8 cellular contexts compared by ENCODE assay signal in the genomic region with DNA sequence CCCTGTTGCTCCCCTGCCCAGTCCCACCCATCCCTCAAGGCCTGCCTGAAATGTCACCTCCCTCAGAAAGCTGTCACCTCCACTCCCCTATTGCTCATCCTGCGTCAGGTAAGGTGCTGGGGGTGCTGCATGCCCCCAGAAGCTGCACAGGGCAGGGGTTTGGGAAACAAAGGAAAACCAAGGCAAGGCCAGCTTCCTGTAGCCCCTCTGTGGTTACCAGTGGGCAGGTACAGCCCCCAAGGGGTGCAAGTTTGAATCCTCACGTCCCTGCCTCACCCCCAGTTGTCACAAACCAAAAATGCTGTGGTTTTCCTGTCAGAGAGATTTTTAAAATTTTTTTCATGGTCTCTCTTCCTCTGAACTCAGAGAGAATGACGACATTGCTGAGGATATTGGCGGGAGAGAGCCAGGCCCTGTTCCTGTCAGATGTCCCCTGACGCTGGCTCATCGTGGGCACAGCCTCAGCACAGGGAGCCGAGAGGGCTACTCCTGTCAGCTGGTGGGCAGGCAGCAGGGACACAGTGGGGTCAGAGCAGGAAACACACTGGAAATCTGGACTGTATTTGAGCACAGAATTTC. TPM values are rescaled to one million over a fixed set of nuclear protein-coding genes. Genes with fewer than 3 reads are reported as not detected.
DNase-seq lines count a peak whose midpoint lies in the region; ATAC-seq and TF ChIP-seq lines count a peak whose summit lies in the region.

No MANE protein-coding gene starts in this region.

- H3K27me3 Mint-ChIP-seq in central memory CD8-positive, alpha-beta T cell = no peaks in the 10 kb centered on the region

- no peaks in the 10 kb centered on the region for H3F3A ChIP-seq in GM23248 (ENCODE audit: insufficient read depth)

- H3K36me3 ChIP-seq in GM23248 (ENCODE audit: low read depth) = no peaks in the 10 kb centered on the region

- H3K4me1 Mint-ChIP-seq in central memory CD8-positive, alpha-beta T cell = peaks cover 75% of the 10 kb centered on the region

- peak overlapping the region; percentile 17; the same call in 1 of the 2 replicates for H3K9ac ChIP-seq in GM23248

- ATAC-seq in SK-N-SH treated with all-trans-retinoic acid at 6 μM for 48 hours = peak; percentile 35
- ATAC-seq in central memory CD8-positive, alpha-beta T cell (replicated peaks; ENCODE audit: extremely low read depth, poor library complexity, severe bottlenecking) = peak; percentile 72

- no peaks in the 10 kb centered on the region for H3K27me3 ChIP-seq in GM23248 (replicated peaks; ENCODE audit: insufficient read depth)

- peak overlapping the region; percentile 52 for H3K4me2 ChIP-seq in GM23248 (ENCODE audit: unreplicated experiment)

- peak overlapping the region; percentile 78 for H3K4me3 Mint-ChIP-seq in central memory CD8-positive, alpha-beta T cell

- H3K27ac Mint-ChIP-seq in central memory CD8-positive, alpha-beta T cell (ENCODE audit: low read depth) = peak overlapping the region; percentile 100

- H3K27ac ChIP-seq in GM23248 = peak overlapping the region; percentile 49

- no peaks in the 10 kb centered on the region for H4K20me1 ChIP-seq in GM23248 (ENCODE audit: insufficient read depth)

- in situ Hi-C loops in GM23248 (cut with MboI) = no loop called here

- DNase-seq in GM23248 (peak; percentile 70), NCI-H1105 treated with DMSO at 0.1 percent for 48 hours (lab: John Stamatoyannopoulos, UW) (no peak), GF-D8 (lab: John Stamatoyannopoulos, UW) (no peak), foreskin melanocyte (no peak), DMS153 treated with DMSO at 0.1 percent for 48 hours (lab: John Stamatoyannopoulos, UW; ENCODE audit: unreplicated experiment) (no peak)
- peak in 1 of 2 donors; percentile 55 for DNase-seq in central memory CD8-positive, alpha-beta T cell (ENCODE audit: low spot score in 2 of 2)
- DNase-seq in stimulated activated CD8-positive, alpha-beta memory T cell treated with anti-CD3 and anti-CD28 coated beads, Interleukin-12 subunit alpha, Interleukin-12 subunit beta, amount 100 ng/mL, for 4 hours (ENCODE audit: low read depth) = peak; percentile 28

- peaks cover 24% of the 10 kb centered on the region for H3K4me1 ChIP-seq in GM23248 (ENCODE audit: insufficient read depth)

- H3K79me2 ChIP-seq in GM23248 (ENCODE audit: insufficient read depth) = no peaks in the 10 kb centered on the region

- peak overlapping the region; percentile 71 for H2AFZ ChIP-seq in GM23248

- no peaks in the 10 kb centered on the region for H3K9me2 ChIP-seq in GM23248 (ENCODE audit: insufficient read depth)

- H3K9me3 ChIP-seq in GM23248 (ENCODE audit: low read depth) = no peaks in the 10 kb centered on the region

- no peaks in the 10 kb centered on the region for H3K9me3 Mint-ChIP-seq in central memory CD8-positive, alpha-beta T cell

- peaks cover 27% of the 10 kb centered on the region for H3K36me3 Mint-ChIP-seq in central memory CD8-positive, alpha-beta T cell (ENCODE audit: insufficient read depth)

- no peak overlapping the region for H3K4me3 ChIP-seq in GM23248

- WGBS in GM23248 (ENCODE audit: low coverage in 1 of 2, low lambda C conversion rate in 2 of 2, missing lambda C conversion rate in 2 of 2), 2 experiments = 10 to 12% methylated on average over 7 of the region's 7 CpGs

TF ChIP-seq in SK-N-SH treated with all-trans-retinoic acid at 6 μM for 48 hours, 23 proteins besides CTCF, POLR2A, EP300 and RAD21:
- TF ChIP-seq TCF4 (CRISPR knock-in tag; IDR thresholded peaks at IDR 0.05; ENCODE audit: borderline replicate concordance) = no peak
- TF ChIP-seq ZFP30 (CRISPR knock-in tag; IDR thresholded peaks at IDR 0.05) = no peak
- no peak for TF ChIP-seq ZNF565 (CRISPR knock-in tag; conservative IDR thresholded peaks at IDR 0.05; ENCODE audit: low read depth)
- TF ChIP-seq ZNF8 (CRISPR knock-in tag; IDR thresholded peaks at IDR 0.05) = no peak
- TF ChIP-seq, protein P1, sequence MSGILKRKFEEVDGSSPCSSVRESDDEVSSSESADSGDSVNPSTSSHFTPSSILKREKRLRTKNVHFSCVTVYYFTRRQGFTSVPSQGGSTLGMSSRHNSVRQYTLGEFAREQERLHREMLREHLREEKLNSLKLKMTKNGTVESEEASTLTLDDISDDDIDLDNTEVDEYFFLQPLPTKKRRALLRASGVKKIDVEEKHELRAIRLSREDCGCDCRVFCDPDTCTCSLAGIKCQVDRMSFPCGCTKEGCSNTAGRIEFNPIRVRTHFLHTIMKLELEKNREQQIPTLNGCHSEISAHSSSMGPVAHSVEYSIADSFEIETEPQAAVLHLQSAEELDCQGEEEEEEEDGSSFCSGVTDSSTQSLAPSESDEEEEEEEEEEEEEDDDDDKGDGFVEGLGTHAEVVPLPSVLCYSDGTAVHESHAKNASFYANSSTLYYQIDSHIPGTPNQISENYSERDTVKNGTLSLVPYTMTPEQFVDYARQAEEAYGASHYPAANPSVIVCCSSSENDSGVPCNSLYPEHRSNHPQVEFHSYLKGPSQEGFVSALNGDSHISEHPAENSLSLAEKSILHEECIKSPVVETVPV (CRISPR knock-in tag; IDR thresholded peaks at IDR 0.05) = no peak
- TF ChIP-seq RARB (CRISPR knock-in tag; IDR thresholded peaks at IDR 0.05) = no peak
- TF ChIP-seq ZFP3 (CRISPR knock-in tag; IDR thresholded peaks at IDR 0.05) = no peak
- TF ChIP-seq CSDC2 (CRISPR knock-in tag; IDR thresholded peaks at IDR 0.05) = no peak
- TF ChIP-seq SNAI2 (CRISPR knock-in tag; IDR thresholded peaks at IDR 0.05) = no peak
- no peak for TF ChIP-seq ISL1 (CRISPR knock-in tag; IDR thresholded peaks at IDR 0.05)
- TF ChIP-seq TSHZ2 (CRISPR knock-in tag; IDR thresholded peaks at IDR 0.05) = no peak
- TF ChIP-seq TOX (CRISPR knock-in tag; IDR thresholded peaks at IDR 0.05; ENCODE audit: borderline replicate concordance) = no peak
- TF ChIP-seq ZC3H10 (CRISPR knock-in tag; IDR thresholded peaks at IDR 0.05) = no peak
- no peak for TF ChIP-seq OSR1 (CRISPR knock-in tag; IDR thresholded peaks at IDR 0.05)
- TF ChIP-seq GLIS3 (CRISPR knock-in tag; IDR thresholded peaks at IDR 0.05) = no peak

RNA-seq across cellular contexts. Expression of gene PSTPIP1, which starts 27.0 kb away (rescaled TPM):
- total RNA-seq in GM23248 (2014; rRNA removed; shearing (Covaris generic)) = 0.38 TPM in 1 of 2 replicates, not detected in the other
- polyA plus RNA-seq in GM23248 (2016; fragmentation: Nextera tagmentation; extraction: Ambion mirVana) = 0.71 and 0.80 TPM in 2 replicates

RNA-seq across cellular contexts. Expression of gene TSPAN3, which starts 49.0 kb away (rescaled TPM):
- total RNA-seq in GM23248 (2014; rRNA removed; shearing (Covaris generic)) = 321 and 332 TPM in 2 replicates
- polyA plus RNA-seq in GM23248 (2016; fragmentation: Nextera tagmentation; extraction: Ambion mirVana) = 307 and 320 TPM in 2 replicates

Comparison
In these comparisons a context has a peak if more than half of its experiments do, and no peak if none do; other contexts are left out.
1. DNase-seq: peak in GM23248 (single experiment) and stimulated activated CD8-positive, alpha-beta memory T cell treated with anti-CD3 and anti-CD28 coated beads, Interleukin-12 subunit alpha, Interleukin-12 subunit beta, amount 100 ng/mL, for 4 hours (single experiment); none in NCI-H1105 treated with DMSO at 0.1 percent for 48 hours (single experiment), GF-D8 (single experiment), foreskin melanocyte (single experiment) and DMS153 treated with DMSO at 0.1 percent for 48 hours (single experiment).